In the genomic region with DNA sequence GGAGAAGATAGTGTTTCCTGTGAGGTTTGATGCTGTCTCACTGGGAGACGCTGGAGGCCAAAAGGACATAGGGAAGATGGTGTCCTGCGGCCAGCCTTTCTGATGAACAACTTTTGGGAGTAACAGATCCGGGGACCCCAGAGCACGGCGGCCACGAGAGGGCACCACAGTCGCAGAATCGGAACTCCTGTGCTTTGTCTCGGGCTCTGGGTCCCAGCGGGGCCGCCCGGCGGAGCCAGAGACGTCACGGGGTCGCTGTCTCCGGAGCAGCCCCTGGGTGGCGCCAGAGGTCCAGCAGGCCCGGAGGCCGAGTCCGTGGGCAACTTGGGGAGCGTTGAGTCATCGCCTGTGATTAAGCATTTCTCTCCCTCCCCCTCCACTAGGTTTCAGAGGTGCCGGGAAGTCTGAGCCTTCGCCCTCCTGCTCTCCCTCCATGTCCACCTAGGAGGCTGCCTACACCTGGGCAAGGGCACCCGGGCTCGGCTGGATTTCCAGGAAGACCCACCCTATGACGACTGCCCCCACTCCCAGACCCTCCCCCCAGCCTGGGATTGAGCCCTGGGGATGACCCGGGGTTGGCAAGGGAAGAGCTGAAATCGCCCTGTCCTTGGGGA, we compare ENCODE assay signal across 8 cellular contexts. TPM values are rescaled to one million over a fixed set of nuclear protein-coding genes. Genes with fewer than 3 reads are reported as not detected.
A peak's percentile ranks its signal among the peaks of the same experiment; 100 is the strongest.
DNase-seq lines count a peak whose midpoint lies in the region; ATAC-seq and TF ChIP-seq lines count a peak whose summit lies in the region.

No MANE protein-coding gene starts in this region.

- peak overlapping the region; percentile 19; the same call in 1 of the 2 replicates for H3K4me3 ChIP-seq in PC-9

- no peaks in the 10 kb centered on the region for H3K27me3 ChIP-seq in PC-9 (ENCODE audit: insufficient read depth, low read depth)

- H3K4me2 ChIP-seq in PC-9, result peak overlapping the region; percentile 73

- peak overlapping the region; percentile 45 for H3K4me3 Mint-ChIP-seq in activated T-cell treated with anti-CD3 and anti-CD28 coated beads, Interleukin-2, amount 50 U/mL, for 4 hours

- peaks cover 15% of the 10 kb centered on the region for H3F3A ChIP-seq in PC-9 (ENCODE audit: insufficient read depth, low read depth)

- TF ChIP-seq CTCF in PC-9 (conservative IDR thresholded peaks at IDR 0.05), result peak; percentile 100

- ATAC-seq in GM21717 (IDR thresholded peaks at IDR 0.05; ENCODE audit: unreplicated experiment) (peak; percentile 65), esophagus mucosa (peak; percentile 93)
- ATAC-seq in activated T-cell treated with anti-CD3 and anti-CD28 coated beads, Interleukin-2, amount 50 U/mL, for 4 hours, result peak; percentile 94 to 96

- no peaks in the 10 kb centered on the region for H4K20me1 ChIP-seq in PC-9 (ENCODE audit: insufficient read depth)

- H2AFZ ChIP-seq in PC-9, result peak overlapping the region; percentile 61

- BruUV-seq in PC-9 (replicated peaks; lab: Mats Ljungman, UMichigan), result no TSS peak

- H3K79me2 ChIP-seq in PC-9 (ENCODE audit: low read depth), result no peaks in the 10 kb centered on the region

- DNase-seq in DMS53 (lab: John Stamatoyannopoulos, UW), result peak; percentile 94
- DNase-seq in KG1 (lab: John Stamatoyannopoulos, UW), result peak; percentile 92
- DNase-seq in PC-9, result peak; percentile 91 to 98
- DNase-seq in activated T-cell treated with anti-CD3 and anti-CD28 coated beads, Interleukin-2, amount 50 U/mL, for 4 hours, result peak; percentile 99
- DNase-seq in myocyte (ENCODE audit: low read depth), result peak; percentile 96
- peak; percentile 95 to 96 for DNase-seq in stimulated activated CD8-positive, alpha-beta memory T cell treated with anti-CD3 and anti-CD28 coated beads, Interleukin-7, amount 100 ng/mL, for 4 hours (ENCODE audit: low read depth in 2 of 2)

- POLR2A ChIA-PET in PC-9 (lab: Charles Lee; ENCODE audit: unreplicated experiment), result no interaction called here

- no peaks in the 10 kb centered on the region for H3K9me2 ChIP-seq in PC-9 (ENCODE audit: insufficient read depth)

- no peaks in the 10 kb centered on the region for H3K9me3 ChIP-seq in PC-9 (ENCODE audit: insufficient read depth, low read depth)

- peak overlapping the region; percentile 63 for H3K27ac ChIP-seq in PC-9

- no peaks in the 10 kb centered on the region for H3K36me3 Mint-ChIP-seq in activated T-cell treated with anti-CD3 and anti-CD28 coated beads, Interleukin-2, amount 50 U/mL, for 4 hours (ENCODE audit: insufficient read depth)

- peaks cover 33% of the 10 kb centered on the region for H3K4me1 Mint-ChIP-seq in activated T-cell treated with anti-CD3 and anti-CD28 coated beads, Interleukin-2, amount 50 U/mL, for 4 hours (ENCODE audit: low read depth)

- intact Hi-C loops in PC-9 (cut with micrococcal nuclease; ENCODE audit: unreplicated experiment), result loop anchor here (1.0 to 5.0 kb wide), 8 partner anchors 73 to 527 kb away; partner anchors contain the start of genes ADGRL1, DCAF15, MISP3 and PRKACA

- CTCF ChIA-PET in PC-9 (lab: Charles Lee), result interaction anchor here (0.6 to 1.4 kb wide), 3 partner anchors 194 to 255 kb away, joined by 3 to 6 read pairs (median 6); no protein-coding TSS in a partner anchor

- H3K4me1 ChIP-seq in PC-9 (replicated peaks; ENCODE audit: insufficient read depth), result peaks cover 16% of the 10 kb centered on the region

- no peaks in the 10 kb centered on the region for H3K36me3 ChIP-seq in PC-9 (ENCODE audit: low read depth)

- no peaks in the 10 kb centered on the region for H3K27me3 Mint-ChIP-seq in activated T-cell treated with anti-CD3 and anti-CD28 coated beads, Interleukin-2, amount 50 U/mL, for 4 hours (ENCODE audit: low read depth)

- H3K9me3 Mint-ChIP-seq in activated T-cell treated with anti-CD3 and anti-CD28 coated beads, Interleukin-2, amount 50 U/mL, for 4 hours, result no peaks in the 10 kb centered on the region

RNA-seq across cellular contexts. Expression of gene NANOS3, which starts 3.2 kb away (rescaled TPM):
- total RNA-seq in PC-9 (2021) (1.7 and 2.1 TPM in 2 replicates), esophagus mucosa (not detected), myocyte (0.83 TPM in 1 of 2 replicates, not detected in the other)
- total RNA-seq in activated T-cell treated with anti-CD3 and anti-CD28 coated beads, Interleukin-2, amount 50 U/mL, for 4 hours, result under 1 TPM in 1 of 3 donors, not detected in 2; 0.52 TPM
- 6.0 TPM for polyA plus RNA-seq in myocyte (2012)

RNA-seq across cellular contexts. Expression of gene BRME1, which starts 25.8 kb away (rescaled TPM):
- 13.7 and 13.9 TPM in 2 replicates for total RNA-seq in PC-9 (2021)
- total RNA-seq in activated T-cell treated with anti-CD3 and anti-CD28 coated beads, Interleukin-2, amount 50 U/mL, for 4 hours, result 1 to 10 TPM; 7.3 to 9.3 (median 8.9) TPM
- 5.7 TPM for total RNA-seq in esophagus mucosa
- 0.43 and 1.0 TPM in 2 replicates for total RNA-seq in myocyte
- 0.95 TPM for polyA plus RNA-seq in myocyte (2012)

RNA-seq across cellular contexts. Expression of gene CC2D1A, which starts 25.8 kb away (rescaled TPM):
- total RNA-seq in PC-9 (2021) (55.1 and 55.8 TPM in 2 replicates), esophagus mucosa (29.7 TPM), myocyte (15.9 and 23.7 TPM in 2 replicates)
- total RNA-seq in activated T-cell treated with anti-CD3 and anti-CD28 coated beads, Interleukin-2, amount 50 U/mL, for 4 hours, result 10 to 100 TPM; 34.1 to 40.2 (median 39.6) TPM
- 25.4 TPM for polyA plus RNA-seq in myocyte (2012)

RNA-seq across cellular contexts. Expression of gene PODNL1, which starts 58.1 kb away (rescaled TPM):
- 3.2 and 6.4 TPM in 2 replicates for total RNA-seq in PC-9 (2021)
- total RNA-seq in activated T-cell treated with anti-CD3 and anti-CD28 coated beads, Interleukin-2, amount 50 U/mL, for 4 hours, result under 1 TPM in 2 of 3 donors, not detected in 1; 0.08 to 0.30 TPM
- total RNA-seq in esophagus mucosa, result 8.5 TPM
- 2.0 and 5.6 TPM in 2 replicates for total RNA-seq in myocyte
- polyA plus RNA-seq in myocyte (2012), result 49.7 TPM

Comparison
In these comparisons a context has a peak if more than half of its experiments do, and no peak if none do; other contexts are left out.
1. Peak in every context shown above with its lines: DNase-seq, ATAC-seq, H3K4me3 ChIP-seq and H3K27ac ChIP-seq.